In the genomic region with DNA sequence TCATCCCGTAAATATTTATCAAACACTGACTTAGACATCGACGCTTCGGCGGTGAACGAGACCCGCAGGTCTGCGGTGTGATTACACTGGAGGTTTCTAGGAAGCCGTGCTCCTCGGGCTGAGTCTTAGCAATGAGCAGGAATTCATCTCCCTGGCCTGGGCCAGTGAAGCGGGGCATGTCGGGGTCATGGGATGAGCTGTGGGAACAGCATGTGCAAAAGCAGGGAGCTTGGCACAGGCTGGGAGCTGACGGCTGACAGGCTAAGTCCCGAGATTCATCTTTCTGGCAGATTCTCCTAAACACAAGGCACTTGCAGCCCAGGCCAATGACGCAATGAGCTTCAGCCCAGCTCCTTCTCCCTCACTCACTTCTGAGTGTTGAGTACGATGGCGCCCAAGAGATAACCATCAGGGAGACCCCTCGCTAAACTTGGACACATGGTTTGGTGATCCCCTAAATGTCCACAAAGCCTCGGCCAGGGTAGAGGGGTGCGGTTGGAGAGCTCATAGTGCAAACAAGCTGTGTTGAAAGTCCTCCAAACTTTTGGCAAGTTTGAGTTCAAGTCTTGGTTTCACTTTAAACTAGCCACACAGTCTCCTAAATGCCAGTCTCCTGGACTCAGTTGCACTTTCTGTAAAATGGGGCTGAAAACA, we compare ENCODE assay signal across 11 cellular contexts. TPM values are rescaled to one million over a fixed set of nuclear protein-coding genes. Genes with fewer than 3 reads are reported as not detected.
A peak's percentile ranks its signal among the peaks of the same experiment; 100 is the strongest.
DNase-seq lines count a peak whose midpoint lies in the region; TF ChIP-seq lines count a peak whose summit lies in the region.
"Had no signal": no experiment of that assay in that cellular context is flagged by ENCODE, and none has a peak within 500 bp of the region (broad histone marks: within the 10 kb centered on the region; RNA-seq: fewer than 3 reads in every experiment).

No MANE protein-coding gene starts in this region.

- no peak for TF ChIP-seq CTCF in adrenal gland (IDR thresholded peaks at IDR 0.05)
- TF ChIP-seq CTCF in right atrium auricular region (IDR thresholded peaks at IDR 0.05): no peak

- H3K9me3 ChIP-seq in adrenal gland (replicated peaks in 1 of 3) (no peaks in the 10 kb centered on the region), right atrium auricular region (no peaks in the 10 kb centered on the region)

- DNase-seq in EL: peak; percentile 98
- peak in 6 of 7 donors; percentile 54 to 86 (median 72) for DNase-seq in adrenal gland
- DNase-seq in right atrium auricular region (ENCODE audit: low spot score): peak; percentile 98
- peak; percentile 92 for DNase-seq in renal cortical epithelial cell (ENCODE audit: low read depth)
- no peak for DNase-seq in KBM-7
- DNase-seq in D341Med (ENCODE audit: low spot score): no peak
- DNase-seq in activated T-cell treated with anti-CD3 and anti-CD28 coated beads, Interleukin-2, amount 50 U/mL, for 48 hours: no peak
- no peak for DNase-seq in DMS114 treated with DMSO at 0.1 percent for 48 hours (lab: John Stamatoyannopoulos, UW; ENCODE audit: unreplicated experiment)
- DNase-seq: activated CD4-positive, CD25-positive, alpha-beta regulatory T cell; COR-L47; occipital lobe had no signal

- intact Hi-C loops in adrenal gland (cut with DNase I): no loop called here

- in situ Hi-C loops in KBM-7 (cut with MboI; ENCODE audit: low pct_unique_long_range_greater_than_20kb, low sequenced_read_pairs): no loop called here

- H3K27me3 ChIP-seq in adrenal gland: no peaks in the 10 kb centered on the region
- no peaks in the 10 kb centered on the region for H3K27me3 ChIP-seq in right atrium auricular region

- H3K27ac ChIP-seq in adrenal gland (peak overlapping the region in 4 of 5 donors; percentile 34 to 90 (median 64)), right atrium auricular region (peak overlapping the region; percentile 80 to 88)

- no peaks in the 10 kb centered on the region for H3K36me3 ChIP-seq in adrenal gland (replicated peaks in 1 of 2)
- no peaks in the 10 kb centered on the region for H3K36me3 ChIP-seq in right atrium auricular region

- peaks cover 0 to 11% of the 10 kb centered on the region in 2 donors for H3K4me1 ChIP-seq in adrenal gland (replicated peaks in 1 of 2)
- H3K4me1 ChIP-seq in right atrium auricular region: peaks cover 0 to 82% of the 10 kb centered on the region in 2 donors

- WGBS in adrenal gland, 4 donors: 61 to 76% (median 65%) methylated on average over 16 to 20 of the region's 20 CpGs

- H3K4me3 ChIP-seq in adrenal gland (no peak overlapping the region), right atrium auricular region (no peak overlapping the region)

- TF ChIP-seq POLR2A in adrenal gland (IDR thresholded peaks at IDR 0.05): no peak

RNA-seq across cellular contexts. Expression of a gene that starts 12.8 kb away (rescaled TPM):
- total RNA-seq in adrenal gland (100 to 1,000 TPM in 3 of 8 donors, 10 to 100 TPM in 5; 34.6 to 362 (median 85.3) TPM), right atrium auricular region (10 to 100 TPM; 58.4 to 76.4 TPM), renal cortical epithelial cell (107 and 148 TPM in 2 replicates)
- 10 to 100 TPM; 21.0 to 43.8 (median 42.1) TPM for polyA plus RNA-seq in adrenal gland

Comparison
In these comparisons a context has a peak if more than half of its experiments do, and no peak if none do; other contexts are left out.
1. DNase-seq: peak in EL (single experiment), adrenal gland (6 of 7), right atrium auricular region (single experiment) and renal cortical epithelial cell (single experiment); none in KBM-7 (single experiment), D341Med (single experiment), activated T-cell treated with anti-CD3 and anti-CD28 coated beads, Interleukin-2, amount 50 U/mL, for 48 hours (0 of 2) and DMS114 treated with DMSO at 0.1 percent for 48 hours (single experiment).